8 cellular contexts compared by ENCODE assay signal in genomic region chr1:203289281-203289981, GRCh38. TPM values are rescaled to one million over a fixed set of nuclear protein-coding genes. Genes with fewer than 3 reads are reported as not detected.
A peak's percentile ranks its signal among the peaks of the same experiment; 100 is the strongest.
DNase-seq lines count a peak whose midpoint lies in the region; ATAC-seq and TF ChIP-seq lines count a peak whose summit lies in the region.

No MANE protein-coding gene starts in this region.

- H3K36me3 ChIP-seq in left ventricle myocardium inferior: no peaks in the 10 kb centered on the region

- H3K9me3 ChIP-seq in left ventricle myocardium inferior (replicated peaks): no peaks in the 10 kb centered on the region

- H3K27me3 ChIP-seq in left ventricle myocardium inferior (ENCODE audit: low read depth): no peaks in the 10 kb centered on the region

- H3K4me3 ChIP-seq in left ventricle myocardium inferior: peak overlapping the region; percentile 55

- peak; percentile 94 for DNase-seq in NOMO-1 treated with DMSO at 0.1 percent for 48 hours (lab: John Stamatoyannopoulos, UW; ENCODE audit: unreplicated experiment)
- peak; percentile 86 for DNase-seq in activated T-cell treated with anti-CD3 and anti-CD28 coated beads, Interleukin-2, amount 50 U/mL, for 4 hours
- DNase-seq in left ventricle myocardium inferior: no peak
- peak; percentile 63 to 88 for DNase-seq in stimulated activated CD4-positive, alpha-beta T cell treated with anti-CD3 and anti-CD28 coated beads, Interleukin-1b, Interleukin-23, amount 100 ng/mL, for 1 hour (ENCODE audit: low read depth in 2 of 2)
- no peak for DNase-seq in OCI-M2 (lab: John Stamatoyannopoulos, UW; ENCODE audit: unreplicated experiment)
- DNase-seq in occipital lobe (lab: John Stamatoyannopoulos, UW): no peak

- peak; percentile 87 for TF ChIP-seq POLR2A in GM18505 (IDR thresholded peaks at IDR 0.05; ENCODE audit: borderline replicate concordance, extremely low read depth, insufficient read depth, insufficient read length)

- peak overlapping the region; percentile 90 for H3K27ac ChIP-seq in left ventricle myocardium inferior (replicated peaks)

- no peaks in the 10 kb centered on the region for H3K9me3 Mint-ChIP-seq in activated T-cell treated with anti-CD3 and anti-CD28 coated beads, Interleukin-2, amount 50 U/mL, for 4 hours

- H3K36me3 Mint-ChIP-seq in activated T-cell treated with anti-CD3 and anti-CD28 coated beads, Interleukin-2, amount 50 U/mL, for 4 hours (ENCODE audit: insufficient read depth): no peaks in the 10 kb centered on the region

- intact Hi-C loops in left ventricle myocardium inferior (cut with micrococcal nuclease): no loop called here

- ATAC-seq in GM18505 (IDR thresholded peaks at IDR 0.05; ENCODE audit: unreplicated experiment): peak; percentile 52
- ATAC-seq in HG02623 (IDR thresholded peaks at IDR 0.05; ENCODE audit: unreplicated experiment): peak; percentile 45
- peak; percentile 75 to 77 for ATAC-seq in activated T-cell treated with anti-CD3 and anti-CD28 coated beads, Interleukin-2, amount 50 U/mL, for 4 hours

- no peak for TF ChIP-seq CTCF in left ventricle myocardium inferior (IDR thresholded peaks at IDR 0.05; ENCODE audit: borderline replicate concordance)

- no peaks in the 10 kb centered on the region for H3K27me3 Mint-ChIP-seq in activated T-cell treated with anti-CD3 and anti-CD28 coated beads, Interleukin-2, amount 50 U/mL, for 4 hours (ENCODE audit: low read depth)

- H3K4me1 Mint-ChIP-seq in activated T-cell treated with anti-CD3 and anti-CD28 coated beads, Interleukin-2, amount 50 U/mL, for 4 hours (ENCODE audit: low read depth): peaks cover 77% of the 10 kb centered on the region

- H3K4me1 ChIP-seq in left ventricle myocardium inferior: peaks cover 69% of the 10 kb centered on the region

- H3K4me3 Mint-ChIP-seq in activated T-cell treated with anti-CD3 and anti-CD28 coated beads, Interleukin-2, amount 50 U/mL, for 4 hours: peak overlapping the region; percentile 83

RNA-seq across cellular contexts. Expression of gene BTG2, which starts 15.9 kb away (rescaled TPM):
- total RNA-seq in activated T-cell treated with anti-CD3 and anti-CD28 coated beads, Interleukin-2, amount 50 U/mL, for 4 hours: 100 to 1,000 TPM in 1 of 3 donors, 10 to 100 TPM in 2; 73.0 to 101 (median 80.5) TPM
- total RNA-seq in left ventricle myocardium inferior (73.7 TPM), occipital lobe (13.9 TPM)

RNA-seq across cellular contexts. Expression of gene CHIT1, which starts 60.0 kb away (rescaled TPM):
- under 1 TPM in 2 of 3 donors, not detected in 1; 0.05 to 0.23 TPM for total RNA-seq in activated T-cell treated with anti-CD3 and anti-CD28 coated beads, Interleukin-2, amount 50 U/mL, for 4 hours
- total RNA-seq in left ventricle myocardium inferior (not detected), occipital lobe (not detected)

Comparison
In these comparisons a context has a peak if more than half of its experiments do, and no peak if none do; other contexts are left out.
1. DNase-seq: peak in NOMO-1 treated with DMSO at 0.1 percent for 48 hours (single experiment), activated T-cell treated with anti-CD3 and anti-CD28 coated beads, Interleukin-2, amount 50 U/mL, for 4 hours (single experiment) and stimulated activated CD4-positive, alpha-beta T cell treated with anti-CD3 and anti-CD28 coated beads, Interleukin-1b, Interleukin-23, amount 100 ng/mL, for 1 hour (2 of 2); none in left ventricle myocardium inferior (single experiment), OCI-M2 (single experiment) and occipital lobe (single experiment).
2. Peak in every context shown above with its lines, with median percentiles within 50 percentile points of each other: ATAC-seq.